Comparison of ENCODE assay signal across 14 cellular contexts in genomic region chr2:111178730-111179405, GRCh38. TPM values are rescaled to one million over a fixed set of nuclear protein-coding genes. Genes with fewer than 3 reads are reported as not detected.
DNase-seq lines count a peak whose midpoint lies in the region; ATAC-seq, FAIRE-seq and TF ChIP-seq lines count a peak whose summit lies in the region.
"Had no signal": no experiment of that assay in that cellular context is flagged by ENCODE, and none has a peak within 500 bp of the region (broad histone marks: within the 10 kb centered on the region; RNA-seq: fewer than 3 reads in every experiment).

No MANE protein-coding gene starts in this region.

- CTCF ChIA-PET in K562 (lab: Yijun Ruan, JAX; ENCODE audit: low intra/inter-chr PET ratio) = no interaction called here

- H3K4me1 ChIP-seq in K562 (replicated peaks in 1 of 2; ENCODE audit: control insufficient read depth in 2 of 2, insufficient read depth in 2 of 2, low read length in 2 of 2) (peaks cover 6 to 8% of the 10 kb centered on the region in 2 experiments; a peak in 3 of 5 replicates), Karpas-422 (ENCODE audit: low read length) (peaks cover 3% of the 10 kb centered on the region; the same call in 1 of the 2 replicates)
- H3K4me1 ChIP-seq: tibial artery had no signal

- H3K4me2 ChIP-seq in K562 (ENCODE audit: insufficient read depth, low read length) = no peak overlapping the region
- no peak overlapping the region for H3K4me2 ChIP-seq in Karpas-422 (ENCODE audit: low read depth, low read length, poor library complexity, severe bottlenecking)

- no peaks in the 10 kb centered on the region for H3K9me2 ChIP-seq in Karpas-422 (replicated peaks; ENCODE audit: insufficient read depth, low read length)

- DNase-seq in EH (ENCODE audit: low read depth) (peak; percentile 44), MV-4-11 (lab: John Stamatoyannopoulos, UW) (peak; percentile 23), K562 (ENCODE audit: extremely low read depth in 1 of 4, low spot score in 3 of 4) (peak in 1 of 4 experiments; percentile 17), mucosa of gallbladder (ENCODE audit: low spot score) (peak; percentile 33), GM12892 (ENCODE audit: insufficient read length) (no peak), Karpas-422 (no peak)
- DNase-seq: activated gamma-delta T cell treated with Interleukin-2 at 50 U/mL for 16 hours; CD8-positive, alpha-beta memory T cell; dorsolateral prefrontal cortex; SHP77 had no signal

- no TSS peak for BruUV-seq in K562 (replicated peaks; lab: Mats Ljungman, UMichigan)

- H3K27me3 ChIP-seq in K562 (ENCODE audit: control insufficient read depth in 2 of 2, insufficient read depth in 2 of 2, low read length in 2 of 2) = peaks cover 0 to 13% of the 10 kb centered on the region in 2 experiments; a peak in 2 of 5 replicates
- H3K27me3 ChIP-seq in Karpas-422 (ENCODE audit: low read length) = no peaks in the 10 kb centered on the region
- H3K27me3 ChIP-seq: tibial artery had no signal

- in situ Hi-C loops in K562 (cut with MboI) = no loop called here

- whole genome bisulfite sequencing in K562 (ENCODE audit: insufficient coverage, low coverage, missing lambda C conversion rate) = 20% methylated on average over 5 of the region's 5 CpGs

- H3K79me2 ChIP-seq in K562 (ENCODE audit: control insufficient read depth, insufficient read depth, low read length) = no peaks in the 10 kb centered on the region
- no peaks in the 10 kb centered on the region for H3K79me2 ChIP-seq in Karpas-422 (ENCODE audit: low read length)

- H4K20me1 ChIP-seq in K562 (replicated peaks; ENCODE audit: control insufficient read depth, insufficient read depth, low read length) = no peaks in the 10 kb centered on the region
- no peaks in the 10 kb centered on the region for H4K20me1 ChIP-seq in Karpas-422 (ENCODE audit: insufficient read depth, low read depth, low read length)

- TF ChIP-seq RAD21 in K562 (CRISPR knock-in tag; conservative IDR thresholded peaks at IDR 0.05 in 1 of 2, IDR thresholded peaks at IDR 0.05 in 1 of 2) = no peak

- ATAC-seq in K562 (peak; percentile 36), GM19455 (IDR thresholded peaks at IDR 0.05; ENCODE audit: unreplicated experiment) (no peak), GM18870 (IDR thresholded peaks at IDR 0.05; ENCODE audit: unreplicated experiment) (no peak)
- ATAC-seq: activated CD4-positive, CD25-positive, alpha-beta regulatory T cell treated with anti-CD3 and anti-CD28 coated beads, Interleukin-2, amount 50 U/mL, for 24 hours had no signal

- no peaks in the 10 kb centered on the region for H3K9me1 ChIP-seq in K562 (ENCODE audit: control insufficient read depth, insufficient read depth, low read length)

- H3K9me3 ChIP-seq in K562 (replicated peaks; ENCODE audit: control insufficient read depth, insufficient read depth, low read depth, low read length) (no peaks in the 10 kb centered on the region), Karpas-422 (ENCODE audit: low read length) (no peaks in the 10 kb centered on the region)
- H3K9me3 ChIP-seq: tibial artery had no signal

- no peaks in the 10 kb centered on the region for H3K36me3 ChIP-seq in K562 (ENCODE audit: control insufficient read depth, insufficient read depth, low read length)
- H3K36me3 ChIP-seq in Karpas-422 (ENCODE audit: insufficient read depth, low read length) = no peaks in the 10 kb centered on the region
- H3K36me3 ChIP-seq: tibial artery had no signal

- no peak for TF ChIP-seq POLR2A in K562 (conservative IDR thresholded peaks at IDR 0.05)
- no peak for TF ChIP-seq POLR2A in GM12892 (IDR thresholded peaks at IDR 0.05; ENCODE audit: low read depth, low read length)

- intact Hi-C loops in K562 (cut with micrococcal nuclease) = no loop called here

- FAIRE-seq in K562 (lab: Jason Lieb, UNC) (no peak), GM12892 (lab: Jason Lieb, UNC) (no peak)

- H3K4me3 ChIP-seq in K562 (no peak overlapping the region), Karpas-422 (ENCODE audit: low read length) (no peak overlapping the region)
- H3K4me3 ChIP-seq: dorsolateral prefrontal cortex, tibial artery had no signal

- H3K27ac ChIP-seq in K562 (ENCODE audit: extremely low read depth, low read depth, low read length) = no peak overlapping the region
- H3K27ac ChIP-seq in Karpas-422 (ENCODE audit: low read length) = no peak overlapping the region
- H3K27ac ChIP-seq: dorsolateral prefrontal cortex, tibial artery had no signal

- POLR2A ChIA-PET in K562 (lab: Yijun Ruan, JAX) = interaction anchor here (0.6 to 1.4 kb wide), 4 partner anchors 9 to 58 kb away, joined by 3 to 5 read pairs (median 3); partner anchors contain the start of gene BCL2L11

- no peak overlapping the region for H2AFZ ChIP-seq in K562 (ENCODE audit: low read depth, low read length)
- no peak overlapping the region for H2AFZ ChIP-seq in Karpas-422 (ENCODE audit: low read length)

- TF ChIP-seq CTCF in K562 (IDR thresholded peaks at IDR 0.05 in 2 of 3, conservative IDR thresholded peaks at IDR 0.05 in 1 of 3; ENCODE audit: insufficient read depth in 2 of 3, low read depth in 1 of 3, low read length in 3 of 3) = no peak

- H3K9ac ChIP-seq in K562 (ENCODE audit: insufficient read depth in 1 of 2, low read depth in 2 of 2, low read length in 2 of 2) (no peak overlapping the region), Karpas-422 (ENCODE audit: low read length) (no peak overlapping the region)

- TF ChIP-seq EP300 in K562 (IDR thresholded peaks at IDR 0.05; ENCODE audit: low read length) = no peak

TF ChIP-seq in K562, 482 proteins besides CTCF, POLR2A, EP300 and RAD21:
- TF ChIP-seq MAX (CRISPR knock-in tag; IDR thresholded peaks at IDR 0.05) (peak; percentile 16; the same call in 1 of the 2 replicates), PURB (CRISPR knock-in tag; IDR thresholded peaks at IDR 0.05; ENCODE audit: low read depth) (no peak)

RNA-seq across cellular contexts. Expression of gene BCL2L11, which starts 58.2 kb away (rescaled TPM):
- total RNA-seq in K562 (2011; cell fraction: chromatin; rRNA removed; ENCODE audit: low replicate concordance) = 12.1 and 19.1 TPM in 2 replicates
- 6.2 and 6.7 TPM in 2 replicates for total RNA-seq in K562 (2011; cell fraction: nucleolus; rRNA removed)
- total RNA-seq in K562 (2011; cell fraction: nucleoplasm; rRNA removed) = 13.1 and 30.2 TPM in 2 replicates
- total RNA-seq in K562 (2014; rRNA removed) = 4.5 and 6.4 TPM in 2 replicates
- 5.0 TPM in 2 replicates for total RNA-seq in K562 (2014; rRNA removed; fragmentation: Illumina TruSeq; extraction: Trizol)
- total RNA-seq in K562 (2015; rRNA removed; fragmentation: Illumina TruSeq; extraction: Trizol) = 6.1 and 7.2 TPM in 2 replicates
- total RNA-seq in K562 (2021) = 16.1 and 18.8 TPM in 2 replicates
- polyA plus RNA-seq in K562 (2011; rRNA removed) = 3.1 and 6.4 TPM in 2 replicates
- polyA plus RNA-seq in K562 (2011; cell fraction: cytosol; rRNA removed) = 4.7 and 6.0 TPM in 2 replicates
- 8.6 and 12.0 TPM in 2 replicates for polyA plus RNA-seq in K562 (2011; cell fraction: nucleus; rRNA removed)
- 11.4 TPM in 2 replicates for polyA plus RNA-seq in K562 (2012)
- polyA plus RNA-seq in K562 (2014; fragmentation: Illumina TruSeq; extraction: Trizol) = 15.3 and 16.5 TPM in 2 replicates
- 1 to 10 TPM; 2.2 to 2.5 TPM for polyA plus RNA-seq in K562 (2014; fragmentation: Nextera tagmentation; extraction: Ambion mirVana)
- polyA plus RNA-seq in K562 (2014; rRNA removed) = 8.1 and 8.8 TPM in 2 replicates
- 3.4 and 6.3 TPM in 2 replicates for polyA minus RNA-seq in K562 (2011; rRNA and poly(A)+ RNA removed)
- polyA minus RNA-seq in K562 (2011; cell fraction: cytosol; rRNA and poly(A)+ RNA removed) = 6.0 and 9.8 TPM in 2 replicates
- polyA minus RNA-seq in K562 (2011; cell fraction: nucleus; rRNA and poly(A)+ RNA removed) = 6.9 and 13.4 TPM in 2 replicates
- total RNA-seq in mucosa of gallbladder = 19.1 TPM
- polyA plus RNA-seq in GM12892 (2012; ENCODE audit: missing spikeins) = 5.5 TPM
- total RNA-seq in Karpas-422 (2014; rRNA removed; shearing (Covaris generic); ENCODE audit: low replicate concordance) = 29.7 and 51.9 TPM in 2 replicates

Comparison
In these comparisons a context has a peak if more than half of its experiments do, and no peak if none do; other contexts are left out.
1. DNase-seq: peak in EH (single experiment), MV-4-11 (single experiment) and mucosa of gallbladder (single experiment); none in GM12892 (single experiment) and Karpas-422 (single experiment).